In the genomic region with DNA sequence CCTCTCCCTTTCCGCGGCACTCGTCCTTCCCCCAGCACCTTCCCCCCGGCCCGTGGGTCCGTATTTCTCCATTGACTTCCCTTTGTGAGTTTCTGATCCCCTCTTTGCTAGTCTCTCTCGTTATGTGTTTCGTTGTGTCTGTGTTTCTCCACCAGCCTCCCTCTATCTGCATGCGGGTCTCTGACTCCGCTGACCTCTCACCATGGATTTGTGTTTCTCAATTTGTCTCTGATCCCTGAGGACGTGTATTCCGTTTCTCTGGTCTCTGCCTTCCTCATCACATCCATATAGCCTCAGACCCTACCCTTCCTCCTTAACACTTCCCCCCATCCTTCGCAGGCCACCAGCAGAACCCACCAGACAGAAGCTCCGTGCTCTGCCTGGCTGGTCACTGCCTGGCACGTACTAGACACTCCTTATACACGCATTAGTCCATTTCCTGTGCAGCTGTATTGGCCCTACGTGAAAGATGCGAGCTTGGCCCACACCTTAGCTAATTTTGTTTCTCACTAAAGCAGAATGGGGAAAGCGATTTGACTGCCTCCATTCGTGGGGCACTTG, we compare ENCODE assay signal across 1 cellular context.
TF ChIP-seq lines count a peak whose summit lies in the region.

No MANE protein-coding gene starts in this region.

TF ChIP-seq in HCT116, 20 proteins besides CTCF, POLR2A, EP300 and RAD21 (continued from another document):
- TF ChIP-seq, protein P1, sequence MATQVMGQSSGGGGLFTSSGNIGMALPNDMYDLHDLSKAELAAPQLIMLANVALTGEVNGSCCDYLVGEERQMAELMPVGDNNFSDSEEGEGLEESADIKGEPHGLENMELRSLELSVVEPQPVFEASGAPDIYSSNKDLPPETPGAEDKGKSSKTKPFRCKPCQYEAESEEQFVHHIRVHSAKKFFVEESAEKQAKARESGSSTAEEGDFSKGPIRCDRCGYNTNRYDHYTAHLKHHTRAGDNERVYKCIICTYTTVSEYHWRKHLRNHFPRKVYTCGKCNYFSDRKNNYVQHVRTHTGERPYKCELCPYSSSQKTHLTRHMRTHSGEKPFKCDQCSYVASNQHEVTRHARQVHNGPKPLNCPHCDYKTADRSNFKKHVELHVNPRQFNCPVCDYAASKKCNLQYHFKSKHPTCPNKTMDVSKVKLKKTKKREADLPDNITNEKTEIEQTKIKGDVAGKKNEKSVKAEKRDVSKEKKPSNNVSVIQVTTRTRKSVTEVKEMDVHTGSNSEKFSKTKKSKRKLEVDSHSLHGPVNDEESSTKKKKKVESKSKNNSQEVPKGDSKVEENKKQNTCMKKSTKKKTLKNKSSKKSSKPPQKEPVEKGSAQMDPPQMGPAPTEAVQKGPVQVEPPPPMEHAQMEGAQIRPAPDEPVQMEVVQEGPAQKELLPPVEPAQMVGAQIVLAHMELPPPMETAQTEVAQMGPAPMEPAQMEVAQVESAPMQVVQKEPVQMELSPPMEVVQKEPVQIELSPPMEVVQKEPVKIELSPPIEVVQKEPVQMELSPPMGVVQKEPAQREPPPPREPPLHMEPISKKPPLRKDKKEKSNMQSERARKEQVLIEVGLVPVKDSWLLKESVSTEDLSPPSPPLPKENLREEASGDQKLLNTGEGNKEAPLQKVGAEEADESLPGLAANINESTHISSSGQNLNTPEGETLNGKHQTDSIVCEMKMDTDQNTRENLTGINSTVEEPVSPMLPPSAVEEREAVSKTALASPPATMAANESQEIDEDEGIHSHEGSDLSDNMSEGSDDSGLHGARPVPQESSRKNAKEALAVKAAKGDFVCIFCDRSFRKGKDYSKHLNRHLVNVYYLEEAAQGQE (IDR thresholded peaks at IDR 0.05; ENCODE audit: low read depth), result no peak
- TF ChIP-seq EGR1 (IDR thresholded peaks at IDR 0.05; ENCODE audit: low read depth), result no peak
